8 cellular contexts compared by ENCODE assay signal in genomic region chr5:112757468-112758208, GRCh38. TPM values are rescaled to one million over a fixed set of nuclear protein-coding genes. Genes with fewer than 3 reads are reported as not detected.
A peak's percentile ranks its signal among the peaks of the same experiment; 100 is the strongest.
DNase-seq lines count a peak whose midpoint lies in the region; ATAC-seq and TF ChIP-seq lines count a peak whose summit lies in the region.

No MANE protein-coding gene starts in this region.

- CTCF ChIA-PET in activated B cell treated with CpG ODN at 0.5 μM for 24 hours (lab: Charles Lee), result interaction anchor here (0.6 to 7.7 kb wide), 27 partner anchors 10 to 582 kb away, joined by 3 to 160 read pairs (median 4); partner anchors contain the start of gene EPB41L4A

- no peak overlapping the region for H3K4me3 Mint-ChIP-seq in activated B cell treated with CpG ODN at 0.5 μM for 24 hours

- no peaks in the 10 kb centered on the region for H3K27me3 Mint-ChIP-seq in activated B cell treated with CpG ODN at 0.5 μM for 24 hours

- peak overlapping the region; percentile 46 for H3K27ac Mint-ChIP-seq in activated B cell treated with CpG ODN at 0.5 μM for 24 hours

- ATAC-seq in GM18499 (IDR thresholded peaks at IDR 0.05; ENCODE audit: insufficient read depth, unreplicated experiment), result peak; percentile 71
- ATAC-seq in HG02938 (IDR thresholded peaks at IDR 0.05; ENCODE audit: unreplicated experiment), result peak; percentile 91
- peak; percentile 81 for ATAC-seq in activated B cell treated with CpG ODN at 0.5 μM for 24 hours (ENCODE audit: low read depth)

- POLR2A ChIA-PET in activated B cell treated with CpG ODN at 0.5 μM for 24 hours (lab: Charles Lee), result interaction anchor here (0.6 to 1.2 kb wide), 3 partner anchors 165 to 577 kb away, joined by 3 read pairs; no protein-coding TSS in a partner anchor

- intact Hi-C loops in activated B cell treated with CpG ODN at 0.5 μM for 24 hours (cut with micrococcal nuclease), result loop anchor here (1.0 to 5.0 kb wide), 6 partner anchors 50 to 582 kb away; no protein-coding TSS in a partner anchor

- peaks cover 12% of the 10 kb centered on the region for H3K4me1 Mint-ChIP-seq in activated B cell treated with CpG ODN at 0.5 μM for 24 hours

- peaks cover 27% of the 10 kb centered on the region for H3K36me3 Mint-ChIP-seq in activated B cell treated with CpG ODN at 0.5 μM for 24 hours (ENCODE audit: low read depth)

- DNase-seq in Ammon's horn (ENCODE audit: low spot score) (peak; percentile 78), NCI-H2029 (lab: John Stamatoyannopoulos, UW) (peak; percentile 35), activated B cell treated with CpG ODN at 0.5 μM for 24 hours (no peak), glomerular endothelial cell (ENCODE audit: extremely low read depth, low read depth, low spot score) (peak; percentile 41), pulmonary artery endothelial cell (ENCODE audit: low read depth, low spot score) (peak; percentile 15), cortex of kidney (lab: John Stamatoyannopoulos, UW) (no peak)

- no peaks in the 10 kb centered on the region for H3K9me3 Mint-ChIP-seq in activated B cell treated with CpG ODN at 0.5 μM for 24 hours

- TF ChIP-seq CTCF in activated B cell treated with CpG ODN at 0.5 μM for 24 hours (IDR thresholded peaks at IDR 0.05), result peak; percentile 82

RNA-seq across cellular contexts. Expression of gene APC, which starts 20.0 kb away (rescaled TPM):
- 35.8 and 41.7 TPM in 2 replicates for total RNA-seq in activated B cell treated with CpG ODN at 0.5 μM for 24 hours
- total RNA-seq in glomerular endothelial cell, result 43.4 and 53.7 TPM in 2 replicates
- 60.3 and 77.1 TPM in 2 replicates for total RNA-seq in pulmonary artery endothelial cell

Comparison
In these comparisons a context has a peak if more than half of its experiments do, and no peak if none do; other contexts are left out.
1. DNase-seq: peak in Ammon's horn (single experiment), NCI-H2029 (single experiment), glomerular endothelial cell (single experiment) and pulmonary artery endothelial cell (single experiment); none in activated B cell treated with CpG ODN at 0.5 μM for 24 hours (single experiment) and cortex of kidney (single experiment).
2. Peak in every context shown above with its lines, with median percentiles within 50 percentile points of each other: ATAC-seq.